In genomic region chr12:75995691-75996090, GRCh38 we compare ENCODE assay signal across 1 cellular context.
TF ChIP-seq lines count a peak whose summit lies in the region.

No MANE protein-coding gene starts in this region.

TF ChIP-seq in HCT116, 20 proteins besides CTCF, POLR2A, EP300 and RAD21 (continued from another document):
- no peak for TF ChIP-seq SIN3A (IDR thresholded peaks at IDR 0.05; ENCODE audit: low read depth)
- TF ChIP-seq FOSL1 (IDR thresholded peaks at IDR 0.05; ENCODE audit: low read depth), result no peak
- no peak for TF ChIP-seq CEBPB (IDR thresholded peaks at IDR 0.05; ENCODE audit: low read depth)
TF ChIP-seq in HCT116: peak in this region for 0.
